In genomic region chr15:58269455-58270414, GRCh38 we compare ENCODE assay signal across 8 cellular contexts.
DNase-seq lines count a peak whose midpoint lies in the region; ATAC-seq and TF ChIP-seq lines count a peak whose summit lies in the region.

No MANE protein-coding gene starts in this region.

- H3K27ac ChIP-seq in thoracic aorta = no peak overlapping the region

- H3K4me3 Mint-ChIP-seq in activated CD4-positive, alpha-beta T cell treated with anti-CD3 and anti-CD28 coated beads for 36 hours = no peak overlapping the region

- H3K27ac Mint-ChIP-seq in activated CD4-positive, alpha-beta T cell treated with anti-CD3 and anti-CD28 coated beads for 36 hours = no peak overlapping the region

- peak; percentile 50 for TF ChIP-seq CTCF in thoracic aorta (IDR thresholded peaks at IDR 0.05)

- intact Hi-C loops in activated CD4-positive, alpha-beta T cell treated with anti-CD3 and anti-CD28 coated beads for 36 hours (cut with DNase I, micrococcal nuclease) = no loop called here
- intact Hi-C loops in left colon (cut with DNase I, micrococcal nuclease) = no loop called here

- CTCF ChIA-PET in activated CD4-positive, alpha-beta T cell treated with anti-CD3 and anti-CD28 coated beads for 36 hours (lab: Charles Lee) = interaction anchor here (0.6 to 1.5 kb wide), 13 partner anchors 18 to 1259 kb away, joined by 3 to 6 read pairs (median 3); no protein-coding TSS in a partner anchor

- no peaks in the 10 kb centered on the region for H3K4me1 ChIP-seq in thoracic aorta (ENCODE audit: control insufficient read depth in 1 of 2, low read depth in 2 of 2)

- H3K9me3 Mint-ChIP-seq in activated CD4-positive, alpha-beta T cell treated with anti-CD3 and anti-CD28 coated beads for 36 hours (ENCODE audit: low read depth) = peaks cover 4% of the 10 kb centered on the region

- no peak overlapping the region for H3K4me3 ChIP-seq in thoracic aorta

- POLR2A ChIA-PET in activated CD4-positive, alpha-beta T cell treated with anti-CD3 and anti-CD28 coated beads for 36 hours (lab: Charles Lee) = interaction anchor here (0.6 kb wide), 1 partner anchor 190 kb away, joined by 3 read pairs; no protein-coding TSS in a partner anchor

- H3K36me3 ChIP-seq in thoracic aorta = no peaks in the 10 kb centered on the region

- peaks cover 11% of the 10 kb centered on the region for H3K4me1 Mint-ChIP-seq in activated CD4-positive, alpha-beta T cell treated with anti-CD3 and anti-CD28 coated beads for 36 hours

- peak; percentile 39 for DNase-seq in activated CD4-positive, alpha-beta T cell treated with anti-CD3 and anti-CD28 coated beads for 36 hours
- no peak for DNase-seq in activated CD4-positive, alpha-beta T cell treated with anti-CD3 and anti-CD28 coated beads for 1 hour
- DNase-seq in M059J (ENCODE audit: low read depth) = peak; percentile 60
- peak; percentile 64 for DNase-seq in SK-N-DZ (ENCODE audit: low spot score)
- DNase-seq in cerebellum (ENCODE audit: low spot score) = peak; percentile 74
- DNase-seq in left colon = peak; percentile 40 to 41
- no peak for DNase-seq in thoracic aorta (ENCODE audit: low spot score)

- ATAC-seq in activated CD4-positive, alpha-beta T cell treated with anti-CD3 and anti-CD28 coated beads for 36 hours = peak; percentile 70
- peak; percentile 96 for ATAC-seq in left colon
- no peak for ATAC-seq in thoracic aorta (ENCODE audit: insufficient number of reproducible peaks, low FRiP score, low read depth)
- ATAC-seq in HG03025 (IDR thresholded peaks at IDR 0.05; ENCODE audit: low FRiP score, unreplicated experiment) = no peak

- no peaks in the 10 kb centered on the region for H3K27me3 Mint-ChIP-seq in activated CD4-positive, alpha-beta T cell treated with anti-CD3 and anti-CD28 coated beads for 36 hours

- peaks cover 8% of the 10 kb centered on the region for H3K9me3 ChIP-seq in thoracic aorta

- no peaks in the 10 kb centered on the region for H3K27me3 ChIP-seq in thoracic aorta (replicated peaks; ENCODE audit: insufficient read depth)

- H3K36me3 Mint-ChIP-seq in activated CD4-positive, alpha-beta T cell treated with anti-CD3 and anti-CD28 coated beads for 36 hours (ENCODE audit: low read depth) = no peaks in the 10 kb centered on the region

Comparison
In these comparisons a context has a peak if more than half of its experiments do, and no peak if none do; other contexts are left out.
1. DNase-seq: peak in activated CD4-positive, alpha-beta T cell treated with anti-CD3 and anti-CD28 coated beads for 36 hours (single experiment), M059J (single experiment), SK-N-DZ (single experiment), cerebellum (single experiment) and left colon (2 of 2); none in activated CD4-positive, alpha-beta T cell treated with anti-CD3 and anti-CD28 coated beads for 1 hour (single experiment) and thoracic aorta (single experiment).
2. ATAC-seq: peak in activated CD4-positive, alpha-beta T cell treated with anti-CD3 and anti-CD28 coated beads for 36 hours (single experiment) and left colon (single experiment); none in thoracic aorta (single experiment) and HG03025 (single experiment).